Comparison of ENCODE assay signal across 19 cellular contexts in genomic region chr15:35705030-35705884, GRCh38.
DNase-seq lines count a peak whose midpoint lies in the region; ATAC-seq, FAIRE-seq and TF ChIP-seq lines count a peak whose summit lies in the region.
"Had no signal": no experiment of that assay in that cellular context is flagged by ENCODE, and none has a peak within 500 bp of the region (broad histone marks: within the 10 kb centered on the region; RNA-seq: fewer than 3 reads in every experiment).

No MANE protein-coding gene starts in this region.

- H3K4me3 Mint-ChIP-seq in astrocyte (ENCODE audit: unreplicated experiment) = peak overlapping the region; percentile 28
- H3K4me3 Mint-ChIP-seq: activated CD8-positive, alpha-beta T cell treated with anti-CD3 and anti-CD28 coated beads for 36 hours; CD8-positive, alpha-beta memory T cell; naive thymus-derived CD8-positive, alpha-beta T cell; stimulated activated naive B cell treated with anti-CD40 and anti-IgM and Interleukin-4, amounts not matched to agents 10 μg/mL and 1 μg/mL and 100 μg/mL, for 72 hours had no signal

- H3F3A ChIP-seq in PC-3 (ENCODE audit: low read length, unreplicated experiment) = no peaks in the 10 kb centered on the region

- no peaks in the 10 kb centered on the region for H3K27me3 Mint-ChIP-seq in astrocyte (ENCODE audit: low read depth, unreplicated experiment)
- H3K27me3 Mint-ChIP-seq: stimulated activated naive B cell treated with anti-CD40 and anti-IgM and Interleukin-4, amounts not matched to agents 10 μg/mL and 1 μg/mL and 100 μg/mL, for 72 hours had no signal

- H3K9ac ChIP-seq in astrocyte (ENCODE audit: low read length) = no peak overlapping the region
- H3K9ac ChIP-seq in PC-3 (ENCODE audit: low read length) = no peak overlapping the region

- no peaks in the 10 kb centered on the region for H3K9me2 ChIP-seq in PC-3 (replicated peaks; ENCODE audit: low read length)

- no peaks in the 10 kb centered on the region for H3K36me3 Mint-ChIP-seq in astrocyte (ENCODE audit: low read depth, unreplicated experiment)
- H3K36me3 Mint-ChIP-seq: CD8-positive, alpha-beta memory T cell; naive thymus-derived CD8-positive, alpha-beta T cell; stimulated activated naive B cell treated with anti-CD40 and anti-IgM and Interleukin-4, amounts not matched to agents 10 μg/mL and 1 μg/mL and 100 μg/mL, for 72 hours had no signal

- 46 to 49% methylated on average over 2 of the region's 2 CpGs for WGBS in pancreas, 2 donors

- ATAC-seq in left ventricle myocardium superior (peak; percentile 69), pancreas (peak in 3 of 4 donors; percentile 30 to 63 (median 43)), HG02981 (IDR thresholded peaks at IDR 0.05; ENCODE audit: unreplicated experiment) (no peak), PC-3 (no peak)
- ATAC-seq: activated CD8-positive, alpha-beta T cell treated with anti-CD3 and anti-CD28 coated beads for 36 hours; naive thymus-derived CD8-positive, alpha-beta T cell; stimulated activated naive B cell treated with anti-CD40 and anti-IgM and Interleukin-4, amounts not matched to agents 10 μg/mL and 1 μg/mL and 100 μg/mL, for 72 hours had no signal

- no peak overlapping the region for H3K4me3 ChIP-seq in astrocyte (ENCODE audit: insufficient read depth, low read depth, low read length)
- H3K4me3 ChIP-seq in pancreas = no peak overlapping the region
- H3K4me3 ChIP-seq in PC-3 (ENCODE audit: low read length) = no peak overlapping the region
- H3K4me3 ChIP-seq: SJSA1 had no signal

- H3K79me2 ChIP-seq in astrocyte (ENCODE audit: insufficient read depth, low read length) = no peaks in the 10 kb centered on the region
- H3K79me2 ChIP-seq in PC-3 (ENCODE audit: low read length) = no peaks in the 10 kb centered on the region

- POLR2A ChIA-PET in PC-3 (lab: Charles Lee; ENCODE audit: unreplicated experiment) = no interaction called here

- H3K36me3 ChIP-seq in astrocyte (ENCODE audit: insufficient read depth, low read length) = no peaks in the 10 kb centered on the region
- no peaks in the 10 kb centered on the region for H3K36me3 ChIP-seq in pancreas
- no peaks in the 10 kb centered on the region for H3K36me3 ChIP-seq in PC-3 (ENCODE audit: low read depth, low read length)
- H3K36me3 ChIP-seq: SJSA1 had no signal

- no peak overlapping the region for H3K27ac Mint-ChIP-seq in astrocyte (ENCODE audit: unreplicated experiment)
- H3K27ac Mint-ChIP-seq: activated CD8-positive, alpha-beta T cell treated with anti-CD3 and anti-CD28 coated beads for 36 hours; CD8-positive, alpha-beta memory T cell; naive thymus-derived CD8-positive, alpha-beta T cell; stimulated activated naive B cell treated with anti-CD40 and anti-IgM and Interleukin-4, amounts not matched to agents 10 μg/mL and 1 μg/mL and 100 μg/mL, for 72 hours had no signal

- H3K4me1 ChIP-seq in astrocyte (ENCODE audit: insufficient read depth, low read length) (peaks cover 14% of the 10 kb centered on the region), pancreas (peaks cover 10 to 22% (median 11%) of the 10 kb centered on the region in 3 donors), PC-3 (ENCODE audit: insufficient read depth, low read length) (peaks cover 12% of the 10 kb centered on the region)

- H3K27me3 ChIP-seq in astrocyte (ENCODE audit: insufficient read depth, low read length) = no peaks in the 10 kb centered on the region
- H3K27me3 ChIP-seq in pancreas = no peaks in the 10 kb centered on the region
- no peaks in the 10 kb centered on the region for H3K27me3 ChIP-seq in PC-3 (ENCODE audit: low read length)
- H3K27me3 ChIP-seq: SJSA1 had no signal

- H3K9me3 ChIP-seq in astrocyte (ENCODE audit: insufficient read depth, low read depth, low read length) (no peaks in the 10 kb centered on the region), pancreas (no peaks in the 10 kb centered on the region), PC-3 (ENCODE audit: low read length) (no peaks in the 10 kb centered on the region)
- H3K9me3 ChIP-seq: SJSA1 had no signal

- DNase-seq in EH (ENCODE audit: low read depth) (peak; percentile 42), astrocyte (ENCODE audit: low read depth) (no peak), left ventricle myocardium superior (no peak), pancreas (no peak), RCC 7860 (ENCODE audit: low spot score) (no peak), PC-3 (no peak), NCI-H1092 treated with DMSO at 0.1 percent for 48 hours (lab: John Stamatoyannopoulos, UW) (no peak)
- DNase-seq: activated CD8-positive, alpha-beta T cell treated with anti-CD3 and anti-CD28 coated beads for 36 hours; aorta; CD8-positive, alpha-beta memory T cell; effector CD4-positive, alpha-beta T cell; naive thymus-derived CD8-positive, alpha-beta T cell; NCI-H1048; stimulated activated naive B cell treated with anti-CD40 and anti-IgM and Interleukin-4, amounts not matched to agents 10 μg/mL and 1 μg/mL and 100 μg/mL, for 72 hours had no signal

- H2AFZ ChIP-seq in astrocyte (ENCODE audit: low read depth, low read length) (no peak overlapping the region), PC-3 (ENCODE audit: low read length) (no peak overlapping the region)

- peak overlapping the region; percentile 31 for H3K4me2 ChIP-seq in astrocyte (ENCODE audit: low read length)
- H3K4me2 ChIP-seq in PC-3 (ENCODE audit: low read length) = no peak overlapping the region

- H3K27ac ChIP-seq in astrocyte (ENCODE audit: low read depth, low read length) (peak overlapping the region; percentile 34), pancreas (peak overlapping the region in 3 of 4 donors; percentile 26 to 45 (median 28)), PC-3 (ENCODE audit: low read length) (no peak overlapping the region)
- H3K27ac ChIP-seq: SJSA1 had no signal

- CTCF ChIA-PET in PC-3 (lab: Charles Lee) = interaction anchor here (0.5 kb wide), 1 partner anchor 205 kb away, joined by 3 read pairs; no protein-coding TSS in a partner anchor

- BruUV-seq in PC-3 (replicated peaks; lab: Mats Ljungman, UMichigan) = no TSS peak

- TF ChIP-seq CTCF in astrocyte (IDR thresholded peaks at IDR 0.05; ENCODE audit: insufficient read depth, low read depth, low read length) (no peak), pancreas (IDR thresholded peaks at IDR 0.05) (no peak), PC-3 (conservative IDR thresholded peaks at IDR 0.05; ENCODE audit: low read depth, low read length) (no peak)

- H4K20me1 ChIP-seq in astrocyte (ENCODE audit: insufficient read depth, low read length) (no peaks in the 10 kb centered on the region), PC-3 (ENCODE audit: low read length) (no peaks in the 10 kb centered on the region)

- H3K4me1 Mint-ChIP-seq in astrocyte (ENCODE audit: low read depth, unreplicated experiment) = peaks cover 19% of the 10 kb centered on the region
- H3K4me1 Mint-ChIP-seq: CD8-positive, alpha-beta memory T cell; naive thymus-derived CD8-positive, alpha-beta T cell; stimulated activated naive B cell treated with anti-CD40 and anti-IgM and Interleukin-4, amounts not matched to agents 10 μg/mL and 1 μg/mL and 100 μg/mL, for 72 hours had no signal

- intact Hi-C loops in left ventricle myocardium superior (cut with micrococcal nuclease) = no loop called here
- intact Hi-C loops in pancreas (cut with DNase I) = no loop called here
- intact Hi-C loops in PC-3 (cut with micrococcal nuclease) = no loop called here

- FAIRE-seq in astrocyte (lab: Jason Lieb, UNC) (no peak), pancreas (lab: Jason Lieb, UNC) (no peak), RCC 7860 (lab: Jason Lieb, UNC) (no peak)
- FAIRE-seq: frontal cortex, G401.6, TTC549 had no signal

- no peaks in the 10 kb centered on the region for H3K9me3 Mint-ChIP-seq in astrocyte (ENCODE audit: unreplicated experiment)
- H3K9me3 Mint-ChIP-seq: activated CD8-positive, alpha-beta T cell treated with anti-CD3 and anti-CD28 coated beads for 36 hours; CD8-positive, alpha-beta memory T cell; stimulated activated naive B cell treated with anti-CD40 and anti-IgM and Interleukin-4, amounts not matched to agents 10 μg/mL and 1 μg/mL and 100 μg/mL, for 72 hours had no signal

Comparison
In these comparisons a context has a peak if more than half of its experiments do, and no peak if none do; other contexts are left out.
1. ATAC-seq: peak in left ventricle myocardium superior (single experiment) and pancreas (3 of 4); none in HG02981 (single experiment) and PC-3 (single experiment).